In genomic region chr21:45438391-45439145, GRCh38 we compare ENCODE assay signal across 10 cellular contexts. TPM values are rescaled to one million over a fixed set of nuclear protein-coding genes. Genes with fewer than 3 reads are reported as not detected.
DNase-seq lines count a peak whose midpoint lies in the region; ATAC-seq, FAIRE-seq and TF ChIP-seq lines count a peak whose summit lies in the region.
"Had no signal": no experiment of that assay in that cellular context is flagged by ENCODE, and none has a peak within 500 bp of the region (broad histone marks: within the 10 kb centered on the region; RNA-seq: fewer than 3 reads in every experiment).

No MANE protein-coding gene starts in this region.

- H3K4me3 ChIP-seq in A673 (ENCODE audit: low read depth, low read length, poor library complexity, severe bottlenecking) (peak overlapping the region; percentile 40), Peyer's patch (peak overlapping the region in 2 of 4 donors; percentile 35 to 43), gastroesophageal sphincter (peak overlapping the region in 1 of 2 donors; percentile 46), pancreas (peak overlapping the region in 1 of 4 donors; percentile 31)

- H3K4me1 ChIP-seq in A673 (ENCODE audit: insufficient read depth, low read length, poor library complexity, severe bottlenecking) (peaks cover 6% of the 10 kb centered on the region), Peyer's patch (peaks cover 0 to 14% (median 4%) of the 10 kb centered on the region in 4 donors), gastroesophageal sphincter (peaks cover 0 to 52% (median 17%) of the 10 kb centered on the region in 3 donors), pancreas (no peaks in the 10 kb centered on the region)

- no peak for TF ChIP-seq EP300 in gastroesophageal sphincter (IDR thresholded peaks at IDR 0.05)

- DNase-seq in A673 (ENCODE audit: low spot score) (no peak), Peyer's patch (no peak), pancreas (peak in 2 of 6 donors; percentile 17 to 46), GM10248 (ENCODE audit: extremely low spot score) (no peak)
- DNase-seq in activated CD4-positive, alpha-beta T cell treated with anti-CD3 and anti-CD28 coated beads, Interleukin-2, amount 50 U/mL, for 1 hour = no peak
- DNase-seq in stimulated activated CD4-positive, alpha-beta T cell treated with anti-CD3 and anti-CD28 coated beads, Interleukin-4, amount 100 ng/mL, for 24 hours = no peak

- BruUV-seq in A673 (replicated peaks; lab: Mats Ljungman, UMichigan) = no TSS peak

- H3K27me3 ChIP-seq in A673 (replicated peaks; ENCODE audit: insufficient read depth, low read depth, low read length, poor library complexity) = no peaks in the 10 kb centered on the region
- H3K27me3 ChIP-seq in Peyer's patch = no peaks in the 10 kb centered on the region
- H3K27me3 ChIP-seq in gastroesophageal sphincter = no peaks in the 10 kb centered on the region
- H3K27me3 ChIP-seq in pancreas = no peaks in the 10 kb centered on the region

- 70 to 80% methylated on average over 2 to 9 of the region's 26 CpGs for WGBS in gastroesophageal sphincter (ENCODE audit: low coverage in 1 of 2), 2 donors
- 32 to 47% methylated on average over 26 of the region's 26 CpGs for WGBS in pancreas, 2 donors

- intact Hi-C loops in A673 (cut with micrococcal nuclease; ENCODE audit: unreplicated experiment) = loop anchor here (1.0 to 2.0 kb wide), 3 partner anchors 146 to 382 kb away; no protein-coding TSS in a partner anchor
- intact Hi-C loops in pancreas (cut with DNase I) = loop anchor here in 1 of 3 donors (5.0 to 10.0 kb wide), 2 partner anchors 146 to 294 kb away; no protein-coding TSS in a partner anchor

- POLR2A ChIA-PET in A673 (lab: Charles Lee; ENCODE audit: low non-redundant PET) (no interaction called here), GM10248 (lab: Yijun Ruan, JAX) (no interaction called here)

- H3K36me3 ChIP-seq in A673 (ENCODE audit: insufficient read depth, low read length, poor library complexity, severe bottlenecking) = no peaks in the 10 kb centered on the region
- no peaks in the 10 kb centered on the region for H3K36me3 ChIP-seq in Peyer's patch
- no peaks in the 10 kb centered on the region for H3K36me3 ChIP-seq in gastroesophageal sphincter
- no peaks in the 10 kb centered on the region for H3K36me3 ChIP-seq in pancreas

- H3K27ac ChIP-seq in A673 (ENCODE audit: low read depth, low read length, poor library complexity, severe bottlenecking) (no peak overlapping the region), Peyer's patch (peak overlapping the region; percentile 27 to 77 (median 58)), gastroesophageal sphincter (peak overlapping the region in 3 of 4 donors; percentile 79 to 80 (median 80)), pancreas (peak overlapping the region in 3 of 4 donors; percentile 41 to 69 (median 47))
- H3K27ac ChIP-seq: C4-2B had no signal

- CTCF ChIA-PET in A673 (lab: Charles Lee) = no interaction called here
- CTCF ChIA-PET in GM10248 (lab: Yijun Ruan, JAX) = interaction anchor here (1.0 kb wide), 1 partner anchor 298 kb away, joined by 3 read pairs; no protein-coding TSS in a partner anchor

- TF ChIP-seq POLR2A in Peyer's patch (IDR thresholded peaks at IDR 0.05) (no peak), gastroesophageal sphincter (IDR thresholded peaks at IDR 0.05) (no peak)

- FAIRE-seq in pancreas (lab: Jason Lieb, UNC) = no peak
- FAIRE-seq: endometrium had no signal

- TF ChIP-seq CTCF in A673 (conservative IDR thresholded peaks at IDR 0.05; ENCODE audit: low read depth, low read length) (no peak), Peyer's patch (IDR thresholded peaks at IDR 0.05) (no peak), gastroesophageal sphincter (IDR thresholded peaks at IDR 0.05) (no peak), pancreas (IDR thresholded peaks at IDR 0.05) (no peak), GM10248 (IDR thresholded peaks at IDR 0.05; ENCODE audit: control extremely low read depth, extremely low read depth, low read depth, missing control alignments) (no peak)

- ATAC-seq in gastroesophageal sphincter = no peak
- peak in 1 of 4 donors; percentile 4 for ATAC-seq in pancreas
- no peak for ATAC-seq in GM19035 (IDR thresholded peaks at IDR 0.05; ENCODE audit: unreplicated experiment)

- H3K9me3 ChIP-seq in A673 (ENCODE audit: low read depth, low read length, poor library complexity, severe bottlenecking) (no peaks in the 10 kb centered on the region), Peyer's patch (no peaks in the 10 kb centered on the region), gastroesophageal sphincter (no peaks in the 10 kb centered on the region), pancreas (no peaks in the 10 kb centered on the region)

RNA-seq across cellular contexts. Expression of gene COL18A1, which starts 33.6 kb away (rescaled TPM):
- total RNA-seq in A673 (2021) = 3.3 and 5.0 TPM in 2 replicates
- 10 to 100 TPM; 18.6 to 85.0 (median 33.0) TPM for total RNA-seq in Peyer's patch
- 100 to 1,000 TPM in 1 of 4 donors, 10 to 100 TPM in 3; 69.3 to 116 (median 78.4) TPM for total RNA-seq in gastroesophageal sphincter
- total RNA-seq in pancreas = 10 to 100 TPM; 38.7 to 93.0 (median 62.4) TPM
- polyA plus RNA-seq in pancreas = 100 to 1,000 TPM; 285 to 301 TPM
